In the genomic region with DNA sequence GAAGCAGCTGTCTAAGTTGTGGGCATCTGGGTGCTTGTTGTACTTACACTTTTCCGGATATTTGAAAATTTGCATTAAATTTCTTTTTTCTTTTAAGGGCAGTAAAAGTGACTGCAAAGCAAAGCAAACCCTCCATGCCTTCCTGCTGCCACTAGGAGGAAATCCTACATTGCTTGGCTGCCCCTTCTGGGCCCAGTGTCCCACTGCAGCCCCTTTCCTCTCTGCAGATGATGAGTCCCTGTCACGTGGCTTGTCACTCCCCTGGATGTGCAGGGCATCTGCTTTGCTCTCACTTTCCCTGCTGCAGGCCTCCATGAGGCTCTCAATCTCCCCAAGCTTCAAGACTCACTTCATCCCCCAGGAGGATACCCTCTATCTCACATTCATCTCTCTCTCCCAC, we compare ENCODE assay signal across 12 cellular contexts. TPM values are rescaled to one million over a fixed set of nuclear protein-coding genes. Genes with fewer than 3 reads are reported as not detected.
DNase-seq lines count a peak whose midpoint lies in the region; ATAC-seq and TF ChIP-seq lines count a peak whose summit lies in the region.
"Had no signal": no experiment of that assay in that cellular context is flagged by ENCODE, and none has a peak within 500 bp of the region (broad histone marks: within the 10 kb centered on the region; RNA-seq: fewer than 3 reads in every experiment).

No MANE protein-coding gene starts in this region.

- no peaks in the 10 kb centered on the region for H3K9me3 ChIP-seq in heart left ventricle
- H3K9me3 ChIP-seq: HAP-1 had no signal

- POLR2A ChIA-PET in WTC11 (lab: Charles Lee): interaction anchor here (0.6 kb wide), 1 partner anchor 342 kb away, joined by 5 read pairs; no protein-coding TSS in a partner anchor

- no peaks in the 10 kb centered on the region for H3K27me3 Mint-ChIP-seq in Calu3 (ENCODE audit: unreplicated experiment)
- H3K27me3 Mint-ChIP-seq in WTC11 (ENCODE audit: low read depth): no peaks in the 10 kb centered on the region
- peaks cover 12% of the 10 kb centered on the region for H3K27me3 Mint-ChIP-seq in activated T-cell treated with anti-CD3 and anti-CD28 coated beads, Interleukin-2, amount 50 U/mL, for 24 hours
- H3K27me3 Mint-ChIP-seq: activated CD4-positive, alpha-beta memory T cell treated with anti-CD3 and anti-CD28 coated beads, Interleukin-2, amount 10 ng/mL, durations not matched to agents 7 days and 5 days had no signal

- no peak for TF ChIP-seq POLR2A in heart left ventricle (IDR thresholded peaks at IDR 0.05)

- DNase-seq in Calu3 (no peak), HuH-7 (ENCODE audit: low spot score) (peak; percentile 24), WTC11 (ENCODE audit: low spot score) (peak; percentile 42), islet precursor cell (peak; percentile 81), Ammon's horn (ENCODE audit: low spot score) (no peak), heart left ventricle (no peak), dorsolateral prefrontal cortex (no peak)
- no peak for DNase-seq in activated T-cell treated with anti-CD3 and anti-CD28 coated beads, Interleukin-2, amount 50 U/mL, for 24 hours
- DNase-seq: activated CD4-positive, alpha-beta memory T cell treated with anti-CD3 and anti-CD28 coated beads, Interleukin-2, amount 10 ng/mL, durations not matched to agents 7 days and 5 days; caudate nucleus; small intestine had no signal

- H3K36me3 Mint-ChIP-seq in Calu3 (ENCODE audit: insufficient read depth, unreplicated experiment) (peaks cover 4% of the 10 kb centered on the region), WTC11 (peaks cover 19% of the 10 kb centered on the region)
- H3K36me3 Mint-ChIP-seq in activated T-cell treated with anti-CD3 and anti-CD28 coated beads, Interleukin-2, amount 50 U/mL, for 24 hours (ENCODE audit: low read depth): peaks cover 5% of the 10 kb centered on the region

- peaks cover 0 to 8% (median 0%) of the 10 kb centered on the region in 9 donors for H3K27me3 ChIP-seq in heart left ventricle
- peaks cover 0 to 54% (median 5%) of the 10 kb centered on the region in 45 donors for H3K27me3 ChIP-seq in dorsolateral prefrontal cortex

- H3K9me3 Mint-ChIP-seq in Calu3 (ENCODE audit: low read depth, unreplicated experiment): no peaks in the 10 kb centered on the region
- H3K9me3 Mint-ChIP-seq in WTC11: no peaks in the 10 kb centered on the region
- H3K9me3 Mint-ChIP-seq in activated T-cell treated with anti-CD3 and anti-CD28 coated beads, Interleukin-2, amount 50 U/mL, for 24 hours: no peaks in the 10 kb centered on the region
- H3K9me3 Mint-ChIP-seq: activated CD4-positive, alpha-beta memory T cell treated with anti-CD3 and anti-CD28 coated beads, Interleukin-2, amount 10 ng/mL, durations not matched to agents 7 days and 5 days had no signal

- H3K36me3 ChIP-seq in heart left ventricle: peaks cover 0 to 53% (median 16%) of the 10 kb centered on the region in 9 donors

- no peak overlapping the region for H3K27ac ChIP-seq in heart left ventricle
- H3K27ac ChIP-seq in dorsolateral prefrontal cortex: no peak overlapping the region

- no peak overlapping the region for H3K4me3 Mint-ChIP-seq in Calu3 (ENCODE audit: low read depth, unreplicated experiment)
- H3K4me3 Mint-ChIP-seq in WTC11: no peak overlapping the region
- no peak overlapping the region for H3K4me3 Mint-ChIP-seq in activated T-cell treated with anti-CD3 and anti-CD28 coated beads, Interleukin-2, amount 50 U/mL, for 24 hours
- H3K4me3 Mint-ChIP-seq: activated CD4-positive, alpha-beta memory T cell treated with anti-CD3 and anti-CD28 coated beads, Interleukin-2, amount 10 ng/mL, durations not matched to agents 7 days and 5 days had no signal

- intact Hi-C loops in Calu3 (cut with micrococcal nuclease; ENCODE audit: unreplicated experiment) (no loop called here), heart left ventricle (cut with DNase I) (no loop called here), dorsolateral prefrontal cortex (cut with DNase I) (no loop called here)

- CTCF ChIA-PET in Calu3 (lab: Charles Lee) (no interaction called here), WTC11 (lab: Charles Lee) (no interaction called here)

- H3K4me3 ChIP-seq in heart left ventricle: no peak overlapping the region
- H3K4me3 ChIP-seq in dorsolateral prefrontal cortex: no peak overlapping the region
- H3K4me3 ChIP-seq: HAP-1 had no signal

- no peaks in the 10 kb centered on the region for H3K4me1 Mint-ChIP-seq in Calu3 (ENCODE audit: low read depth, unreplicated experiment)
- no peaks in the 10 kb centered on the region for H3K4me1 Mint-ChIP-seq in WTC11
- no peaks in the 10 kb centered on the region for H3K4me1 Mint-ChIP-seq in activated T-cell treated with anti-CD3 and anti-CD28 coated beads, Interleukin-2, amount 50 U/mL, for 24 hours (ENCODE audit: low read depth)
- H3K4me1 Mint-ChIP-seq: activated CD4-positive, alpha-beta memory T cell treated with anti-CD3 and anti-CD28 coated beads, Interleukin-2, amount 10 ng/mL, durations not matched to agents 7 days and 5 days had no signal

- no TSS peak for BruUV-seq in Calu3 (replicated peaks; lab: Mats Ljungman, UMichigan)

- TF ChIP-seq CTCF in Calu3 (IDR thresholded peaks at IDR 0.05; ENCODE audit: unreplicated experiment) (peak; percentile 22), WTC11 (IDR thresholded peaks at IDR 0.05) (no peak), heart left ventricle (IDR thresholded peaks at IDR 0.05) (no peak), dorsolateral prefrontal cortex (IDR thresholded peaks at IDR 0.05 in 54 of 56, conservative IDR thresholded peaks at IDR 0.05 in 2 of 56; ENCODE audit: low read depth in 1 of 56, partially characterized antibody in 56 of 56) (peak in 3 of 56 donors; percentile 15 to 35 (median 17))

- peak; percentile 93 for ATAC-seq in WTC11
- no peak for ATAC-seq in heart left ventricle

- 35 to 49% (median 44%) methylated on average over 2 of the region's 2 CpGs for WGBS in heart left ventricle, 4 donors

- H3K27ac Mint-ChIP-seq in Calu3 (ENCODE audit: unreplicated experiment) (no peak overlapping the region), WTC11 (no peak overlapping the region)
- H3K27ac Mint-ChIP-seq in activated T-cell treated with anti-CD3 and anti-CD28 coated beads, Interleukin-2, amount 50 U/mL, for 24 hours: no peak overlapping the region
- H3K27ac Mint-ChIP-seq: activated CD4-positive, alpha-beta memory T cell treated with anti-CD3 and anti-CD28 coated beads, Interleukin-2, amount 10 ng/mL, durations not matched to agents 7 days and 5 days had no signal

- no peaks in the 10 kb centered on the region for H3K4me1 ChIP-seq in heart left ventricle
- H3K4me1 ChIP-seq: HAP-1 had no signal

TF ChIP-seq in WTC11, 78 proteins besides CTCF, POLR2A, EP300 and RAD21:
- TF ChIP-seq, protein P1, sequence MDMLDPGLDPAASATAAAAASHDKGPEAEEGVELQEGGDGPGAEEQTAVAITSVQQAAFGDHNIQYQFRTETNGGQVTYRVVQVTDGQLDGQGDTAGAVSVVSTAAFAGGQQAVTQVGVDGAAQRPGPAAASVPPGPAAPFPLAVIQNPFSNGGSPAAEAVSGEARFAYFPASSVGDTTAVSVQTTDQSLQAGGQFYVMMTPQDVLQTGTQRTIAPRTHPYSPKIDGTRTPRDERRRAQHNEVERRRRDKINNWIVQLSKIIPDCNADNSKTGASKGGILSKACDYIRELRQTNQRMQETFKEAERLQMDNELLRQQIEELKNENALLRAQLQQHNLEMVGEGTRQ (CRISPR knock-in tag; IDR thresholded peaks at IDR 0.05): peak; percentile 79
- TF ChIP-seq, protein P2, sequence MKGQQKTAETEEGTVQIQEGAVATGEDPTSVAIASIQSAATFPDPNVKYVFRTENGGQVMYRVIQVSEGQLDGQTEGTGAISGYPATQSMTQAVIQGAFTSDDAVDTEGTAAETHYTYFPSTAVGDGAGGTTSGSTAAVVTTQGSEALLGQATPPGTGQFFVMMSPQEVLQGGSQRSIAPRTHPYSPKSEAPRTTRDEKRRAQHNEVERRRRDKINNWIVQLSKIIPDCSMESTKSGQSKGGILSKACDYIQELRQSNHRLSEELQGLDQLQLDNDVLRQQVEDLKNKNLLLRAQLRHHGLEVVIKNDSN (CRISPR knock-in tag; IDR thresholded peaks at IDR 0.05): peak; percentile 69; the same call in 1 of the 2 replicates
- TF ChIP-seq ZNF671 (CRISPR knock-in tag; IDR thresholded peaks at IDR 0.05): no peak

RNA-seq across cellular contexts. Expression of a gene that starts 12.7 kb away (rescaled TPM):
- total RNA-seq in Calu3 (2022) (42.5 and 45.0 TPM in 2 replicates), WTC11 (2021) (43.4 to 47.4 TPM (median 45.5 TPM) in 3 replicates), heart left ventricle (10 to 100 TPM; 17.7 to 45.4 (median 34.6) TPM), dorsolateral prefrontal cortex (100 to 1,000 TPM in 31 of 120 experiments, 10 to 100 TPM in 89; 58.9 to 122 (median 92.9) TPM)
- 10 to 100 TPM; 45.0 to 54.3 TPM for polyA plus RNA-seq in heart left ventricle

RNA-seq across cellular contexts. Expression of a gene that starts 43.1 kb away (rescaled TPM):
- total RNA-seq in Calu3 (2022) (0.59 and 0.97 TPM in 2 replicates), WTC11 (2021) (32.8 to 36.3 TPM (median 33.7 TPM) in 3 replicates), heart left ventricle (1 to 10 TPM; 4.3 to 7.5 (median 6.7) TPM), dorsolateral prefrontal cortex (10 to 100 TPM in 102 of 120 experiments, 1 to 10 TPM in 18; 5.1 to 15.8 (median 11.9) TPM)
- 1 to 10 TPM; 3.9 to 4.2 TPM for polyA plus RNA-seq in heart left ventricle

Comparison
In these comparisons a context has a peak if more than half of its experiments do, and no peak if none do; other contexts are left out.
1. DNase-seq: peak in HuH-7 (single experiment), WTC11 (single experiment) and islet precursor cell (single experiment); none in Calu3 (single experiment), Ammon's horn (single experiment), heart left ventricle (0 of 5), dorsolateral prefrontal cortex (0 of 10) and activated T-cell treated with anti-CD3 and anti-CD28 coated beads, Interleukin-2, amount 50 U/mL, for 24 hours (single experiment).